In the genomic region with DNA sequence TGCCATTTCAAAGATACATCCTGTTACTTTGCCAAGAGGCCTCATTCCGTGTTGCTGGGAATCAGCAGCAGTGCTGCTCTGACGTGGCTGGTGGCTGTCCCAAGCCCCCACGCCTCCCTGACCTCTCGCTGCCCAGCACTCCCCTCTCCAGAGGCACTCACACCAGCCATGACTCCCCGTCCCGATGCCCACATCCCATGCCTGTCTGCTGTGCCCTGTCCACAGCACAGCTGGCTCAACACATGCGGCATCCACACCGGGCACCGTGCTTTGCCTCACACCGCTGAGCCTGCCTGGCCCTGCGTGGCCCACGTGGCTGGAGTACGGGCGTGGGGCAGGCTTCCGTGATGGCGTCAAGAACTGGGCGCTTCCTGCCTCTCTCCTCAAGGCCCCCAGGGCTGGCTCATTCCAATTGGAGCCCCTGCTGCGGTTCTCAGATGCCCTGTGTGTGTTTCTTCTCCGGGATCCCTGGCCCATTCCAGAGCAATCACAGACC, we compare ENCODE assay signal across 1 cellular context.
TF ChIP-seq lines count a peak whose summit lies in the region.

No MANE protein-coding gene starts in this region.

TF ChIP-seq in K562, 482 proteins besides CTCF, POLR2A, EP300 and RAD21:
- no peak for TF ChIP-seq ZNF197 (CRISPR knock-in tag; IDR thresholded peaks at IDR 0.05; ENCODE audit: low read depth)
